ENCODE assay signal across 1 cellular context in the genomic region with DNA sequence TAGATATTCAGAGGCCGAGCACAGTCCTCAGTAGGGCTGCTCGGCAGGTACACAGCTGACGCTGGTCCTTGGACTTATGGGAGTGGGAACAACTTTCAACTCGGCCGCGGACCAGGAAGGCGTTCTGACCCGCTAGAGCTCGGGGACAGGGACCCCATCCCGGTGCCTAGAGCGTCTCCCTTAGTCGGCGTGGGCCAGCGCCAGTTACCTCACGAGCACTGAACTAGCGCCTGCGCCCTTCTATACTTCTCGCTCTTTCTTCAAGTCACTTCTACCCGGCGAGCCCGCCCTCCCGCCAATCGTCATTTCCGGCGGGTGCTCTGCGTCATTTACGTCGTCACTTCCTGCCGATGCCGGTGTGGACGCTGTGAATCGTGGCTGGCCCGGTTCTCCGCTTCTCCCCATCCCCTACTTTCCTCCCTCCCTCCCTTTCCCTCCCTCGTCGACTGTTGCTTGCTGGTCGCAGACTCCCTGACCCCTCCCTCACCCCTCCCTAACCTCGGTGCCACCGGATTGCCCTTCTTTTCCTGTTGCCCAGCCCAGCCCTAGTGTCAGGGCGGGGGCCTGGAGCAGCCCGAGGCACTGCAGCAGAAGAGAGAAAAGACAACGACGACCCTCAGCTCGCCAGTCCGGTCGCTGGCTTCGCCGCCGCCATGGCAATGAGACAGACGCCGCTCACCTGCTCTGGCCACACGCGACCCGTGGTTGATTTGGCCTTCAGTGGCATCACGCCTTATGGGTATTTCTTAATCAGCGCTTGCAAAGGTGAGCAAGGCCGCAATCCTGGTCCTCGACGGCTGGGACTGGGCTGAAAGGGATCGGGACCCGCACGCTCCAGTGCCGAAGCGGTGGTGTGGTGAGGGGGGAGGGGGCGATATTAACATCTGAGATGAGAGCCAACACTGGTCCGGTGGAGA.
A peak's percentile ranks its signal among the peaks of the same experiment; 100 is the strongest.
TF ChIP-seq lines count a peak whose summit lies in the region.

A gene with protein sequence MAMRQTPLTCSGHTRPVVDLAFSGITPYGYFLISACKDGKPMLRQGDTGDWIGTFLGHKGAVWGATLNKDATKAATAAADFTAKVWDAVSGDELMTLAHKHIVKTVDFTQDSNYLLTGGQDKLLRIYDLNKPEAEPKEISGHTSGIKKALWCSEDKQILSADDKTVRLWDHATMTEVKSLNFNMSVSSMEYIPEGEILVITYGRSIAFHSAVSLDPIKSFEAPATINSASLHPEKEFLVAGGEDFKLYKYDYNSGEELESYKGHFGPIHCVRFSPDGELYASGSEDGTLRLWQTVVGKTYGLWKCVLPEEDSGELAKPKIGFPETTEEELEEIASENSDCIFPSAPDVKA (plus strand): TSS at position 333 of the 917 bp plus-strand sequence. CDS start 321 bp downstream, at position 654.

TF ChIP-seq in K562, 482 proteins besides CTCF, POLR2A, EP300 and RAD21 (continued from another document and continues in another):
- TF ChIP-seq, protein P1, sequence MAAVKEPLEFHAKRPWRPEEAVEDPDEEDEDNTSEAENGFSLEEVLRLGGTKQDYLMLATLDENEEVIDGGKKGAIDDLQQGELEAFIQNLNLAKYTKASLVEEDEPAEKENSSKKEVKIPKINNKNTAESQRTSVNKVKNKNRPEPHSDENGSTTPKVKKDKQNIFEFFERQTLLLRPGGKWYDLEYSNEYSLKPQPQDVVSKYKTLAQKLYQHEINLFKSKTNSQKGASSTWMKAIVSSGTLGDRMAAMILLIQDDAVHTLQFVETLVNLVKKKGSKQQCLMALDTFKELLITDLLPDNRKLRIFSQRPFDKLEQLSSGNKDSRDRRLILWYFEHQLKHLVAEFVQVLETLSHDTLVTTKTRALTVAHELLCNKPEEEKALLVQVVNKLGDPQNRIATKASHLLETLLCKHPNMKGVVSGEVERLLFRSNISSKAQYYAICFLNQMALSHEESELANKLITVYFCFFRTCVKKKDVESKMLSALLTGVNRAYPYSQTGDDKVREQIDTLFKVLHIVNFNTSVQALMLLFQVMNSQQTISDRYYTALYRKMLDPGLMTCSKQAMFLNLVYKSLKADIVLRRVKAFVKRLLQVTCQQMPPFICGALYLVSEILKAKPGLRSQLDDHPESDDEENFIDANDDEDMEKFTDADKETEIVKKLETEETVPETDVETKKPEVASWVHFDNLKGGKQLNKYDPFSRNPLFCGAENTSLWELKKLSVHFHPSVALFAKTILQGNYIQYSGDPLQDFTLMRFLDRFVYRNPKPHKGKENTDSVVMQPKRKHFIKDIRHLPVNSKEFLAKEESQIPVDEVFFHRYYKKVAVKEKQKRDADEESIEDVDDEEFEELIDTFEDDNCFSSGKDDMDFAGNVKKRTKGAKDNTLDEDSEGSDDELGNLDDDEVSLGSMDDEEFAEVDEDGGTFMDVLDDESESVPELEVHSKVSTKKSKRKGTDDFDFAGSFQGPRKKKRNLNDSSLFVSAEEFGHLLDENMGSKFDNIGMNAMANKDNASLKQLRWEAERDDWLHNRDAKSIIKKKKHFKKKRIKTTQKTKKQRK (IDR thresholded peaks at IDR 0.05; ENCODE audit: borderline replicate concordance, low read depth, low read length): no peak
- 0 out of 2 replicates have a peak, but pooled peaks have one; percentile 41 for TF ChIP-seq L3MBTL2 (IDR thresholded peaks at IDR 0.05)
- TF ChIP-seq PHTF2 (CRISPR knock-in tag; IDR thresholded peaks at IDR 0.05): no peak
- peak; percentile 84 for TF ChIP-seq TBP (optimal IDR thresholded peaks at IDR 0.05; ENCODE audit: low read depth, low read length)
- 0 out of 2 replicates have a peak, but pooled peaks have one; percentile 50 for TF ChIP-seq NFRKB (IDR thresholded peaks at IDR 0.05; ENCODE audit: low read depth)
- TF ChIP-seq, protein P2, sequence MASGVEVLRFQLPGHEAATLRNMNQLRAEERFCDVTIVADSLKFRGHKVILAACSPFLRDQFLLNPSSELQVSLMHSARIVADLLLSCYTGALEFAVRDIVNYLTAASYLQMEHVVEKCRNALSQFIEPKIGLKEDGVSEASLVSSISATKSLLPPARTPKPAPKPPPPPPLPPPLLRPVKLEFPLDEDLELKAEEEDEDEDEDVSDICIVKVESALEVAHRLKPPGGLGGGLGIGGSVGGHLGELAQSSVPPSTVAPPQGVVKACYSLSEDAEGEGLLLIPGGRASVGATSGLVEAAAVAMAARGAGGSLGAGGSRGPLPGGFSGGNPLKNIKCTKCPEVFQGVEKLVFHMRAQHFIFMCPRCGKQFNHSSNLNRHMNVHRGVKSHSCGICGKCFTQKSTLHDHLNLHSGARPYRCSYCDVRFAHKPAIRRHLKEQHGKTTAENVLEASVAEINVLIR (CRISPR knock-in tag; IDR thresholded peaks at IDR 0.05): peak; percentile 90
- TF ChIP-seq, protein P3, sequence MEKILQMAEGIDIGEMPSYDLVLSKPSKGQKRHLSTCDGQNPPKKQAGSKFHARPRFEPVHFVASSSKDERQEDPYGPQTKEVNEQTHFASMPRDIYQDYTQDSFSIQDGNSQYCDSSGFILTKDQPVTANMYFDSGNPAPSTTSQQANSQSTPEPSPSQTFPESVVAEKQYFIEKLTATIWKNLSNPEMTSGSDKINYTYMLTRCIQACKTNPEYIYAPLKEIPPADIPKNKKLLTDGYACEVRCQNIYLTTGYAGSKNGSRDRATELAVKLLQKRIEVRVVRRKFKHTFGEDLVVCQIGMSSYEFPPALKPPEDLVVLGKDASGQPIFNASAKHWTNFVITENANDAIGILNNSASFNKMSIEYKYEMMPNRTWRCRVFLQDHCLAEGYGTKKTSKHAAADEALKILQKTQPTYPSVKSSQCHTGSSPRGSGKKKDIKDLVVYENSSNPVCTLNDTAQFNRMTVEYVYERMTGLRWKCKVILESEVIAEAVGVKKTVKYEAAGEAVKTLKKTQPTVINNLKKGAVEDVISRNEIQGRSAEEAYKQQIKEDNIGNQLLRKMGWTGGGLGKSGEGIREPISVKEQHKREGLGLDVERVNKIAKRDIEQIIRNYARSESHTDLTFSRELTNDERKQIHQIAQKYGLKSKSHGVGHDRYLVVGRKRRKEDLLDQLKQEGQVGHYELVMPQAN (IDR thresholded peaks at IDR 0.05; ENCODE audit: borderline replicate concordance): peak; percentile 79
- no peak for TF ChIP-seq GATA2 (CRISPR knock-in tag; IDR thresholded peaks at IDR 0.05)
- TF ChIP-seq, protein P4, sequence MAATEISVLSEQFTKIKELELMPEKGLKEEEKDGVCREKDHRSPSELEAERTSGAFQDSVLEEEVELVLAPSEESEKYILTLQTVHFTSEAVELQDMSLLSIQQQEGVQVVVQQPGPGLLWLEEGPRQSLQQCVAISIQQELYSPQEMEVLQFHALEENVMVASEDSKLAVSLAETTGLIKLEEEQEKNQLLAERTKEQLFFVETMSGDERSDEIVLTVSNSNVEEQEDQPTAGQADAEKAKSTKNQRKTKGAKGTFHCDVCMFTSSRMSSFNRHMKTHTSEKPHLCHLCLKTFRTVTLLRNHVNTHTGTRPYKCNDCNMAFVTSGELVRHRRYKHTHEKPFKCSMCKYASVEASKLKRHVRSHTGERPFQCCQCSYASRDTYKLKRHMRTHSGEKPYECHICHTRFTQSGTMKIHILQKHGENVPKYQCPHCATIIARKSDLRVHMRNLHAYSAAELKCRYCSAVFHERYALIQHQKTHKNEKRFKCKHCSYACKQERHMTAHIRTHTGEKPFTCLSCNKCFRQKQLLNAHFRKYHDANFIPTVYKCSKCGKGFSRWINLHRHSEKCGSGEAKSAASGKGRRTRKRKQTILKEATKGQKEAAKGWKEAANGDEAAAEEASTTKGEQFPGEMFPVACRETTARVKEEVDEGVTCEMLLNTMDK (IDR thresholded peaks at IDR 0.05; ENCODE audit: borderline replicate concordance, insufficient read depth, low read depth, low read length, poor library complexity, severe bottlenecking): no peak
- no peak for TF ChIP-seq HSF4 (CRISPR knock-in tag; IDR thresholded peaks at IDR 0.05; ENCODE audit: borderline replicate concordance)
- TF ChIP-seq, protein P5, sequence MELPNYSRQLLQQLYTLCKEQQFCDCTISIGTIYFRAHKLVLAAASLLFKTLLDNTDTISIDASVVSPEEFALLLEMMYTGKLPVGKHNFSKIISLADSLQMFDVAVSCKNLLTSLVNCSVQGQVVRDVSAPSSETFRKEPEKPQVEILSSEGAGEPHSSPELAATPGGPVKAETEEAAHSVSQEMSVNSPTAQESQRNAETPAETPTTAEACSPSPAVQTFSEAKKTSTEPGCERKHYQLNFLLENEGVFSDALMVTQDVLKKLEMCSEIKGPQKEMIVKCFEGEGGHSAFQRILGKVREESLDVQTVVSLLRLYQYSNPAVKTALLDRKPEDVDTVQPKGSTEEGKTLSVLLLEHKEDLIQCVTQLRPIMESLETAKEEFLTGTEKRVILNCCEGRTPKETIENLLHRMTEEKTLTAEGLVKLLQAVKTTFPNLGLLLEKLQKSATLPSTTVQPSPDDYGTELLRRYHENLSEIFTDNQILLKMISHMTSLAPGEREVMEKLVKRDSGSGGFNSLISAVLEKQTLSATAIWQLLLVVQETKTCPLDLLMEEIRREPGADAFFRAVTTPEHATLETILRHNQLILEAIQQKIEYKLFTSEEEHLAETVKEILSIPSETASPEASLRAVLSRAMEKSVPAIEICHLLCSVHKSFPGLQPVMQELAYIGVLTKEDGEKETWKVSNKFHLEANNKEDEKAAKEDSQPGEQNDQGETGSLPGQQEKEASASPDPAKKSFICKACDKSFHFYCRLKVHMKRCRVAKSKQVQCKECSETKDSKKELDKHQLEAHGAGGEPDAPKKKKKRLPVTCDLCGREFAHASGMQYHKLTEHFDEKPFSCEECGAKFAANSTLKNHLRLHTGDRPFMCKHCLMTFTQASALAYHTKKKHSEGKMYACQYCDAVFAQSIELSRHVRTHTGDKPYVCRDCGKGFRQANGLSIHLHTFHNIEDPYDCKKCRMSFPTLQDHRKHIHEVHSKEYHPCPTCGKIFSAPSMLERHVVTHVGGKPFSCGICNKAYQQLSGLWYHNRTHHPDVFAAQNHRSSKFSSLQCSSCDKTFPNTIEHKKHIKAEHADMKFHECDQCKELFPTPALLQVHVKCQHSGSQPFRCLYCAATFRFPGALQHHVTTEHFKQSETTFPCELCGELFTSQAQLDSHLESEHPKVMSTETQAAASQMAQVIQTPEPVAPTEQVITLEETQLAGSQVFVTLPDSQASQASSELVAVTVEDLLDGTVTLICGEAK (IDR thresholded peaks at IDR 0.05): peak; percentile 93
- TF ChIP-seq, protein P5 (CRISPR knock-in tag; IDR thresholded peaks at IDR 0.05): no peak
- peak; percentile 87 for TF ChIP-seq POLR2B (IDR thresholded peaks at IDR 0.05; ENCODE audit: low read depth, partially characterized antibody)
- TF ChIP-seq CXXC5 (CRISPR knock-in tag; IDR thresholded peaks at IDR 0.05): peak; percentile 44
- TF ChIP-seq, protein P6, sequence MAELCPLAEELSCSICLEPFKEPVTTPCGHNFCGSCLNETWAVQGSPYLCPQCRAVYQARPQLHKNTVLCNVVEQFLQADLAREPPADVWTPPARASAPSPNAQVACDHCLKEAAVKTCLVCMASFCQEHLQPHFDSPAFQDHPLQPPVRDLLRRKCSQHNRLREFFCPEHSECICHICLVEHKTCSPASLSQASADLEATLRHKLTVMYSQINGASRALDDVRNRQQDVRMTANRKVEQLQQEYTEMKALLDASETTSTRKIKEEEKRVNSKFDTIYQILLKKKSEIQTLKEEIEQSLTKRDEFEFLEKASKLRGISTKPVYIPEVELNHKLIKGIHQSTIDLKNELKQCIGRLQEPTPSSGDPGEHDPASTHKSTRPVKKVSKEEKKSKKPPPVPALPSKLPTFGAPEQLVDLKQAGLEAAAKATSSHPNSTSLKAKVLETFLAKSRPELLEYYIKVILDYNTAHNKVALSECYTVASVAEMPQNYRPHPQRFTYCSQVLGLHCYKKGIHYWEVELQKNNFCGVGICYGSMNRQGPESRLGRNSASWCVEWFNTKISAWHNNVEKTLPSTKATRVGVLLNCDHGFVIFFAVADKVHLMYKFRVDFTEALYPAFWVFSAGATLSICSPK (IDR thresholded peaks at IDR 0.05; ENCODE audit: borderline replicate concordance): no peak
- 0 out of 2 replicates have a peak, but pooled peaks have one; percentile 15 for TF ChIP-seq ZKSCAN1 (IDR thresholded peaks at IDR 0.05; ENCODE audit: low read depth, low read length)
- TF ChIP-seq, protein P7, sequence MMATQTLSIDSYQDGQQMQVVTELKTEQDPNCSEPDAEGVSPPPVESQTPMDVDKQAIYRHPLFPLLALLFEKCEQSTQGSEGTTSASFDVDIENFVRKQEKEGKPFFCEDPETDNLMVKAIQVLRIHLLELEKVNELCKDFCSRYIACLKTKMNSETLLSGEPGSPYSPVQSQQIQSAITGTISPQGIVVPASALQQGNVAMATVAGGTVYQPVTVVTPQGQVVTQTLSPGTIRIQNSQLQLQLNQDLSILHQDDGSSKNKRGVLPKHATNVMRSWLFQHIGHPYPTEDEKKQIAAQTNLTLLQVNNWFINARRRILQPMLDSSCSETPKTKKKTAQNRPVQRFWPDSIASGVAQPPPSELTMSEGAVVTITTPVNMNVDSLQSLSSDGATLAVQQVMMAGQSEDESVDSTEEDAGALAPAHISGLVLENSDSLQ (IDR thresholded peaks at IDR 0.05): peak; percentile 63; the same call in 1 of the 2 replicates
- TF ChIP-seq, protein P8, sequence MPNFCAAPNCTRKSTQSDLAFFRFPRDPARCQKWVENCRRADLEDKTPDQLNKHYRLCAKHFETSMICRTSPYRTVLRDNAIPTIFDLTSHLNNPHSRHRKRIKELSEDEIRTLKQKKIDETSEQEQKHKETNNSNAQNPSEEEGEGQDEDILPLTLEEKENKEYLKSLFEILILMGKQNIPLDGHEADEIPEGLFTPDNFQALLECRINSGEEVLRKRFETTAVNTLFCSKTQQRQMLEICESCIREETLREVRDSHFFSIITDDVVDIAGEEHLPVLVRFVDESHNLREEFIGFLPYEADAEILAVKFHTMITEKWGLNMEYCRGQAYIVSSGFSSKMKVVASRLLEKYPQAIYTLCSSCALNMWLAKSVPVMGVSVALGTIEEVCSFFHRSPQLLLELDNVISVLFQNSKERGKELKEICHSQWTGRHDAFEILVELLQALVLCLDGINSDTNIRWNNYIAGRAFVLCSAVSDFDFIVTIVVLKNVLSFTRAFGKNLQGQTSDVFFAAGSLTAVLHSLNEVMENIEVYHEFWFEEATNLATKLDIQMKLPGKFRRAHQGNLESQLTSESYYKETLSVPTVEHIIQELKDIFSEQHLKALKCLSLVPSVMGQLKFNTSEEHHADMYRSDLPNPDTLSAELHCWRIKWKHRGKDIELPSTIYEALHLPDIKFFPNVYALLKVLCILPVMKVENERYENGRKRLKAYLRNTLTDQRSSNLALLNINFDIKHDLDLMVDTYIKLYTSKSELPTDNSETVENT (CRISPR knock-in tag; IDR thresholded peaks at IDR 0.05): peak; percentile 73
